Comparison of ENCODE assay signal across 9 cellular contexts in the genomic region with DNA sequence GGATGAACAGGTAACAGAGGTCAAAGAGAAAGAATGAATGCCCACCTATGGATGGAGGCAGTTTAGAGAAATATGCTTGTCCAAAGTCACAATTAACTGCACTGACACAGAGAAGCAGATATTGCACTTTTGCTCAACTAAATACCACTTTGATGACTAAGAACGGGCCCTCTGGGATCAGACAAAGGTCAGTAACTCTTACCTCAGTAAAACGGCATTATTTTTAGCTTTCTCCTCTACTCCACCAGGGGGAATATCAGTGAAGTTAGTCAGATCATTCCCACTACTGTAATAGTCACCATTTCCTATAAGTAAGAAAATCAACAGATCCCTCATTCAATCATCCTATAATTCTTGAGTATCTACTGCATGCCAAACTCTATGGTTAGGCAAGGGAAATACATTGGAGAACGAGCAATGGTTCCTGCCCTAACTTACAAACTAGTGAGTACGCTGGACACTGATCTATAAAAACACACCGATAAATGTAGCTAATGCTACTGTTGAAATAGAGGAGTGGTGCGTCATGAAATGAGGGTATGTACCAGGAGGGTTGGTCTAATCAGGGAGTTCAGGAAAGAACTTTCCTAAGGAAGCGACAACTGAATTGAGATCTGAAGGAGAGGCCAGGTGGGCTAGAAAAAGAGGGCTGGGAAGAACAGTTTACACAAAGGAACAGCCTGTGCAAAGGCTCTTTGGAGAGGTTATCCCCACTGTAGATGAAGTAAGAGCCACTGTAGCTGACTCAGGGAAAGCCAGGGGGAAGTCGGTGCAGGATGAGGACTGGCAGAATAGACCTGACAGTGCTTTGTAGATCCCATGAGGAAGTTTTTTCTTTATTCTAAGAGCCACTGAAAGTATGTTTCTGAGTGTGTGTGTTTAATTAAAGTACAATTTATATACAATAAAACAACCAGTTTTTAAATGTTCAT.
DNase-seq lines count a peak whose midpoint lies in the region; ATAC-seq lines count a peak whose summit lies in the region.
"Had no signal": no experiment of that assay in that cellular context is flagged by ENCODE, and none has a peak within 500 bp of the region (broad histone marks: within the 10 kb centered on the region; RNA-seq: fewer than 3 reads in every experiment).

No MANE protein-coding gene starts in this region.

- no peak for DNase-seq in activated T-cell treated with anti-CD3 and anti-CD28 coated beads, Interleukin-2, amount 50 U/mL, for 24 hours
- no peak for DNase-seq in activated T-cell treated with anti-CD3 and anti-CD28 coated beads, Interleukin-2, amount 50 U/mL, for 48 hours
- DNase-seq in adipocyte (ENCODE audit: low read depth) (peak; percentile 81), hepatic stellate cell (ENCODE audit: low spot score) (peak; percentile 68), stromal cell of bone marrow (ENCODE audit: low read depth) (peak; percentile 84), NCI-H446 (lab: John Stamatoyannopoulos, UW) (no peak), pons (ENCODE audit: low spot score) (no peak)

- H3K36me3 ChIP-seq in adipocyte (ENCODE audit: control insufficient read depth, insufficient read depth, low read length, severe bottlenecking), result peaks cover 72% of the 10 kb centered on the region

- no peaks in the 10 kb centered on the region for H3K9me3 ChIP-seq in adipocyte (ENCODE audit: control insufficient read depth, low read length)
- H3K9me3 ChIP-seq: BLaER1 had no signal

- H3K27me3 Mint-ChIP-seq in activated T-cell treated with anti-CD3 and anti-CD28 coated beads, Interleukin-2, amount 50 U/mL, for 24 hours, result no peaks in the 10 kb centered on the region

- H3K4me3 Mint-ChIP-seq in activated T-cell treated with anti-CD3 and anti-CD28 coated beads, Interleukin-2, amount 50 U/mL, for 24 hours, result no peak overlapping the region

- no peaks in the 10 kb centered on the region for H3K27me3 ChIP-seq in adipocyte (replicated peaks; ENCODE audit: control insufficient read depth, insufficient read depth, low read length)
- H3K27me3 ChIP-seq: BLaER1 had no signal

- peaks cover 22% of the 10 kb centered on the region for H3K4me1 ChIP-seq in adipocyte (ENCODE audit: control insufficient read depth, insufficient read depth, low read length)
- H3K4me1 ChIP-seq: BLaER1 had no signal

- no peaks in the 10 kb centered on the region for H3K9me3 Mint-ChIP-seq in activated T-cell treated with anti-CD3 and anti-CD28 coated beads, Interleukin-2, amount 50 U/mL, for 24 hours

- H3K27ac Mint-ChIP-seq in activated T-cell treated with anti-CD3 and anti-CD28 coated beads, Interleukin-2, amount 50 U/mL, for 24 hours, result peak overlapping the region; percentile 27

- H3K4me1 Mint-ChIP-seq in activated T-cell treated with anti-CD3 and anti-CD28 coated beads, Interleukin-2, amount 50 U/mL, for 24 hours (ENCODE audit: low read depth), result peaks cover 7% of the 10 kb centered on the region

- H3K36me3 Mint-ChIP-seq in activated T-cell treated with anti-CD3 and anti-CD28 coated beads, Interleukin-2, amount 50 U/mL, for 24 hours (ENCODE audit: low read depth), result peaks cover 84% of the 10 kb centered on the region

- no peak for ATAC-seq in GM21786 (IDR thresholded peaks at IDR 0.05; ENCODE audit: unreplicated experiment)

- H3K9ac ChIP-seq in adipocyte (ENCODE audit: low read length), result peak overlapping the region; percentile 24
- H3K9ac ChIP-seq: BLaER1 had no signal

- H3K4me3 ChIP-seq in adipocyte (ENCODE audit: low read length), result peak overlapping the region; percentile 17
- H3K4me3 ChIP-seq: BLaER1 had no signal

Comparison
In these comparisons a context has a peak if more than half of its experiments do, and no peak if none do; other contexts are left out.
1. DNase-seq: peak in adipocyte (single experiment), hepatic stellate cell (single experiment) and stromal cell of bone marrow (single experiment); none in activated T-cell treated with anti-CD3 and anti-CD28 coated beads, Interleukin-2, amount 50 U/mL, for 24 hours (single experiment), activated T-cell treated with anti-CD3 and anti-CD28 coated beads, Interleukin-2, amount 50 U/mL, for 48 hours (0 of 2), NCI-H446 (0 of 2) and pons (single experiment).